In the genomic region with DNA sequence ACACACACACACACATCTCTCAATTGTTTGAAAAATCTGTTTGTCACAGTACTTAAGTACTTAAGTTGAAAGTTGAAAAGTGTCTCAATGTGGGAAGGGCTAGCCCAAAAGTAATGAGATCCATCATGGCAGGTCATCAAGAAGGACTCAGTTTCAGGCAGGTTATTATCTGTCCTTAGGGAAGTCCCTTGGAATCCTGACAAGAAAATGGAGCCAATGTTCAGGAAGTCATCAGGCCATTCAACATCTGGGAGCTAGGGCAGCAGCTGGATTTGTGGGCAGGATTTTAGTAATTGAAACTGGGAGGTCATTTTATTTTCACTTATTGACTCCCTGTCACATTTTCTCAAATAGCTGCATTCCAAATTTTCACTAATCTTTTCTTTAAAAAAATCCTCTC, we compare ENCODE assay signal across 19 cellular contexts. TPM values are rescaled to one million over a fixed set of nuclear protein-coding genes. Genes with fewer than 3 reads are reported as not detected.
A peak's percentile ranks its signal among the peaks of the same experiment; 100 is the strongest.
DNase-seq lines count a peak whose midpoint lies in the region; ATAC-seq and TF ChIP-seq lines count a peak whose summit lies in the region.
"Had no signal": no experiment of that assay in that cellular context is flagged by ENCODE, and none has a peak within 500 bp of the region (broad histone marks: within the 10 kb centered on the region; RNA-seq: fewer than 3 reads in every experiment).

No MANE protein-coding gene starts in this region.

- H3K4me1 Mint-ChIP-seq in chondrocyte (ENCODE audit: low read depth) = peaks cover 66% of the 10 kb centered on the region
- H3K4me1 Mint-ChIP-seq in stimulated activated naive B cell treated with anti-CD40 and anti-IgM and Interleukin-4, amounts not matched to agents 10 μg/mL and 1 μg/mL and 100 μg/mL, for 72 hours = no peaks in the 10 kb centered on the region
- H3K4me1 Mint-ChIP-seq: naive B cell had no signal

- H3K27me3 ChIP-seq in liver (ENCODE audit: control insufficient read depth in 4 of 4, insufficient read depth in 4 of 4, low read length in 3 of 4) (no peaks in the 10 kb centered on the region), subcutaneous abdominal adipose tissue (ENCODE audit: control insufficient read depth in 5 of 5, insufficient read depth in 4 of 5, low read length in 5 of 5) (no peaks in the 10 kb centered on the region)
- H3K27me3 ChIP-seq: MG63 had no signal

- peaks cover 3 to 11% (median 6%) of the 10 kb centered on the region in 4 donors for H3K4me1 ChIP-seq in liver (ENCODE audit: control insufficient read depth in 4 of 4, insufficient read depth in 4 of 4, low read length in 3 of 4)
- H3K4me1 ChIP-seq in subcutaneous abdominal adipose tissue (ENCODE audit: control insufficient read depth in 5 of 5, insufficient read depth in 5 of 5, low read length in 5 of 5) = peaks cover 0 to 28% (median 24%) of the 10 kb centered on the region in 5 donors
- H3K4me1 ChIP-seq: prostate gland had no signal

- H3K9me3 ChIP-seq in liver (ENCODE audit: control insufficient read depth in 4 of 4, low read length in 3 of 4) (no peaks in the 10 kb centered on the region), subcutaneous abdominal adipose tissue (ENCODE audit: control insufficient read depth in 5 of 5, low read length in 5 of 5) (no peaks in the 10 kb centered on the region)
- H3K9me3 ChIP-seq: MG63, prostate gland had no signal

- TF ChIP-seq RAD21 in liver (IDR thresholded peaks at IDR 0.05) = no peak

- H3K36me3 ChIP-seq in liver (ENCODE audit: control insufficient read depth in 4 of 4, insufficient read depth in 3 of 4, low read depth in 1 of 4, low read length in 3 of 4) (no peaks in the 10 kb centered on the region), subcutaneous abdominal adipose tissue (ENCODE audit: control insufficient read depth in 5 of 5, insufficient read depth in 5 of 5, low read length in 5 of 5) (peaks cover 0 to 5% (median 4%) of the 10 kb centered on the region in 5 donors)
- H3K36me3 ChIP-seq: MG63, prostate gland, WERI-Rb-1 had no signal

- peak overlapping the region; percentile 91 for H3K27ac Mint-ChIP-seq in chondrocyte (ENCODE audit: unreplicated experiment)
- H3K27ac Mint-ChIP-seq in stimulated activated naive B cell treated with anti-CD40 and anti-IgM and Interleukin-4, amounts not matched to agents 10 μg/mL and 1 μg/mL and 100 μg/mL, for 72 hours = no peak overlapping the region

- ATAC-seq in stimulated activated naive B cell treated with anti-CD40 and anti-IgM and Interleukin-4, amounts not matched to agents 10 μg/mL and 1 μg/mL and 100 μg/mL, for 72 hours (replicated peaks) = no peak

- no peak overlapping the region for H3K9ac ChIP-seq in liver (ENCODE audit: low read depth in 1 of 2, low read length in 2 of 2)
- H3K9ac ChIP-seq in subcutaneous abdominal adipose tissue (ENCODE audit: low read length in 5 of 5) = no peak overlapping the region

- TF ChIP-seq CTCF in chondrocyte (IDR thresholded peaks at IDR 0.05) = no peak
- TF ChIP-seq CTCF in liver (IDR thresholded peaks at IDR 0.05; ENCODE audit: low read depth, low read length, missing input control) = no peak

- peaks cover 2% of the 10 kb centered on the region for H3K9me3 Mint-ChIP-seq in chondrocyte (ENCODE audit: low read depth)
- no peaks in the 10 kb centered on the region for H3K9me3 Mint-ChIP-seq in stimulated activated naive B cell treated with anti-CD40 and anti-IgM and Interleukin-4, amounts not matched to agents 10 μg/mL and 1 μg/mL and 100 μg/mL, for 72 hours
- H3K9me3 Mint-ChIP-seq: naive B cell had no signal

- H3K4me3 ChIP-seq in liver (ENCODE audit: low read depth in 1 of 3, low read length in 3 of 3) = no peak overlapping the region
- no peak overlapping the region for H3K4me3 ChIP-seq in subcutaneous abdominal adipose tissue (ENCODE audit: low read depth in 1 of 5, low read length in 5 of 5)
- H3K4me3 ChIP-seq: coronary artery, MG63, prostate gland had no signal

- peak; percentile 29 for DNase-seq in LHCN-M2 (ENCODE audit: low read depth)
- no peak for DNase-seq in chondrocyte (ENCODE audit: low spot score)
- no peak for DNase-seq in activated T-cell treated with anti-CD3 and anti-CD28 coated beads, Interleukin-2, amount 50 U/mL, for 1 hour
- DNase-seq in NCI-H187 treated with DMSO at 0.1 percent for 48 hours (lab: John Stamatoyannopoulos, UW) = no peak
- no peak for DNase-seq in stimulated activated naive B cell treated with anti-CD40 and anti-IgM and Interleukin-4, amounts not matched to agents 10 μg/mL and 1 μg/mL and 100 μg/mL, for 72 hours
- DNase-seq: amygdala, DND-41, GOT3, naive B cell, NCI-H1930, NCI-H524 treated with DMSO at 0.1 percent for 48 hours, WERI-Rb-1 had no signal

- H3K27me3 Mint-ChIP-seq in chondrocyte (ENCODE audit: low read depth) = no peaks in the 10 kb centered on the region
- H3K27me3 Mint-ChIP-seq in stimulated activated naive B cell treated with anti-CD40 and anti-IgM and Interleukin-4, amounts not matched to agents 10 μg/mL and 1 μg/mL and 100 μg/mL, for 72 hours = peaks cover 0 to 5% of the 10 kb centered on the region in 2 donors

- H3K36me3 Mint-ChIP-seq in chondrocyte (ENCODE audit: low read depth) = peaks cover 12% of the 10 kb centered on the region
- H3K36me3 Mint-ChIP-seq in stimulated activated naive B cell treated with anti-CD40 and anti-IgM and Interleukin-4, amounts not matched to agents 10 μg/mL and 1 μg/mL and 100 μg/mL, for 72 hours = no peaks in the 10 kb centered on the region
- H3K36me3 Mint-ChIP-seq: naive B cell had no signal

- H3K4me3 Mint-ChIP-seq in chondrocyte (ENCODE audit: unreplicated experiment) = no peak overlapping the region
- no peak overlapping the region for H3K4me3 Mint-ChIP-seq in stimulated activated naive B cell treated with anti-CD40 and anti-IgM and Interleukin-4, amounts not matched to agents 10 μg/mL and 1 μg/mL and 100 μg/mL, for 72 hours
- H3K4me3 Mint-ChIP-seq: naive B cell had no signal

- H3K27ac ChIP-seq in liver (ENCODE audit: low read depth in 1 of 2, low read length in 2 of 2) (peak overlapping the region; percentile 81 to 85), subcutaneous abdominal adipose tissue (ENCODE audit: low read depth, low read length) (peak overlapping the region; percentile 56)
- H3K27ac ChIP-seq: C4-2B, prostate gland, WERI-Rb-1 had no signal

TF ChIP-seq in liver, 16 proteins besides CTCF, POLR2A, EP300 and RAD21 (continues in another document):
- TF ChIP-seq FOXA1 (IDR thresholded peaks at IDR 0.05) (no peak), EGR1 (IDR thresholded peaks at IDR 0.05; ENCODE audit: low read depth in 2 of 2) (no peak), JUND (IDR thresholded peaks at IDR 0.05) (no peak), NR2F2 (IDR thresholded peaks at IDR 0.05) (no peak), SP1 (IDR thresholded peaks at IDR 0.05) (no peak), HNF4G (IDR thresholded peaks at IDR 0.05) (no peak), FOXA2 (IDR thresholded peaks at IDR 0.05) (no peak), RXRA (IDR thresholded peaks at IDR 0.05) (no peak), HNF4A (conservative IDR thresholded peaks at IDR 0.05) (no peak)
- TF ChIP-seq, protein P1, sequence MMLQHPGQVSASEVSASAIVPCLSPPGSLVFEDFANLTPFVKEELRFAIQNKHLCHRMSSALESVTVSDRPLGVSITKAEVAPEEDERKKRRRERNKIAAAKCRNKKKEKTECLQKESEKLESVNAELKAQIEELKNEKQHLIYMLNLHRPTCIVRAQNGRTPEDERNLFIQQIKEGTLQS (IDR thresholded peaks at IDR 0.05) = no peak
- TF ChIP-seq, protein P2, sequence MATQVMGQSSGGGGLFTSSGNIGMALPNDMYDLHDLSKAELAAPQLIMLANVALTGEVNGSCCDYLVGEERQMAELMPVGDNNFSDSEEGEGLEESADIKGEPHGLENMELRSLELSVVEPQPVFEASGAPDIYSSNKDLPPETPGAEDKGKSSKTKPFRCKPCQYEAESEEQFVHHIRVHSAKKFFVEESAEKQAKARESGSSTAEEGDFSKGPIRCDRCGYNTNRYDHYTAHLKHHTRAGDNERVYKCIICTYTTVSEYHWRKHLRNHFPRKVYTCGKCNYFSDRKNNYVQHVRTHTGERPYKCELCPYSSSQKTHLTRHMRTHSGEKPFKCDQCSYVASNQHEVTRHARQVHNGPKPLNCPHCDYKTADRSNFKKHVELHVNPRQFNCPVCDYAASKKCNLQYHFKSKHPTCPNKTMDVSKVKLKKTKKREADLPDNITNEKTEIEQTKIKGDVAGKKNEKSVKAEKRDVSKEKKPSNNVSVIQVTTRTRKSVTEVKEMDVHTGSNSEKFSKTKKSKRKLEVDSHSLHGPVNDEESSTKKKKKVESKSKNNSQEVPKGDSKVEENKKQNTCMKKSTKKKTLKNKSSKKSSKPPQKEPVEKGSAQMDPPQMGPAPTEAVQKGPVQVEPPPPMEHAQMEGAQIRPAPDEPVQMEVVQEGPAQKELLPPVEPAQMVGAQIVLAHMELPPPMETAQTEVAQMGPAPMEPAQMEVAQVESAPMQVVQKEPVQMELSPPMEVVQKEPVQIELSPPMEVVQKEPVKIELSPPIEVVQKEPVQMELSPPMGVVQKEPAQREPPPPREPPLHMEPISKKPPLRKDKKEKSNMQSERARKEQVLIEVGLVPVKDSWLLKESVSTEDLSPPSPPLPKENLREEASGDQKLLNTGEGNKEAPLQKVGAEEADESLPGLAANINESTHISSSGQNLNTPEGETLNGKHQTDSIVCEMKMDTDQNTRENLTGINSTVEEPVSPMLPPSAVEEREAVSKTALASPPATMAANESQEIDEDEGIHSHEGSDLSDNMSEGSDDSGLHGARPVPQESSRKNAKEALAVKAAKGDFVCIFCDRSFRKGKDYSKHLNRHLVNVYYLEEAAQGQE (IDR thresholded peaks at IDR 0.05) = no peak
- TF ChIP-seq, protein P3, sequence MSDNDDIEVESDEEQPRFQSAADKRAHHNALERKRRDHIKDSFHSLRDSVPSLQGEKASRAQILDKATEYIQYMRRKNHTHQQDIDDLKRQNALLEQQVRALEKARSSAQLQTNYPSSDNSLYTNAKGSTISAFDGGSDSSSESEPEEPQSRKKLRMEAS (IDR thresholded peaks at IDR 0.05) = no peak
- TF ChIP-seq, protein P4, sequence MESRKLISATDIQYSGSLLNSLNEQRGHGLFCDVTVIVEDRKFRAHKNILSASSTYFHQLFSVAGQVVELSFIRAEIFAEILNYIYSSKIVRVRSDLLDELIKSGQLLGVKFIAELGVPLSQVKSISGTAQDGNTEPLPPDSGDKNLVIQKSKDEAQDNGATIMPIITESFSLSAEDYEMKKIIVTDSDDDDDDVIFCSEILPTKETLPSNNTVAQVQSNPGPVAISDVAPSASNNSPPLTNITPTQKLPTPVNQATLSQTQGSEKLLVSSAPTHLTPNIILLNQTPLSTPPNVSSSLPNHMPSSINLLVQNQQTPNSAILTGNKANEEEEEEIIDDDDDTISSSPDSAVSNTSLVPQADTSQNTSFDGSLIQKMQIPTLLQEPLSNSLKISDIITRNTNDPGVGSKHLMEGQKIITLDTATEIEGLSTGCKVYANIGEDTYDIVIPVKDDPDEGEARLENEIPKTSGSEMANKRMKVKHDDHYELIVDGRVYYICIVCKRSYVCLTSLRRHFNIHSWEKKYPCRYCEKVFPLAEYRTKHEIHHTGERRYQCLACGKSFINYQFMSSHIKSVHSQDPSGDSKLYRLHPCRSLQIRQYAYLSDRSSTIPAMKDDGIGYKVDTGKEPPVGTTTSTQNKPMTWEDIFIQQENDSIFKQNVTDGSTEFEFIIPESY (IDR thresholded peaks at IDR 0.05) = no peak

RNA-seq across cellular contexts. Expression of a gene that starts 56.1 kb away (rescaled TPM):
- total RNA-seq in LHCN-M2 (2014; rRNA removed) (36.0 and 40.8 TPM in 2 replicates), chondrocyte (104 to 160 TPM (median 158 TPM) in 3 replicates), liver (1 to 10 TPM; 3.5 to 5.2 TPM)
- 33.0 TPM for polyA plus RNA-seq in LHCN-M2 (2012)
- 1 to 10 TPM; 1.0 to 2.7 TPM for polyA plus RNA-seq in liver
- total RNA-seq: activated CD8-positive, alpha-beta memory T cell treated with anti-CD3 and anti-CD28 coated beads for 36 hours had no signal
